In the genomic region with DNA sequence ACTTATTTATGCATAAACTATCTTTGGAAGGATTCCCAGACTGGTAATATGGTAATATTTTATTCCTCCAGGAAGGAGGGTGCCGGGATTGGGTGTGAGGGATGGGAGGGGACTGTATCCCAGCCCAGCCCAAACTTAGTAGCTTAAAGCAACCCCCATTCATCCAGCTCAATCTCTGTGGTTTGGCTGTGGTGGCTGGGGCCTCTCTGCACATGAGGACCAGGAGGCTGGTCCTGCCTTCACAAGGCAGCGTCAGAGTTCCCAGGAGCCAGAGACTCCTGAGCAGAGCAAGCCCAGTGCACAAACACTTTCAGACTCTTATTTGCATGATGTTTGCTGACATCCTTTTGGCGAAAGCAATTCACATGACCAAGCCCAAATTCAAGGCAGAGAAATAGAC, we compare ENCODE assay signal across 1 cellular context.
TF ChIP-seq lines count a peak whose summit lies in the region.

No MANE protein-coding gene starts in this region.

TF ChIP-seq in K562, 482 proteins besides CTCF, POLR2A, EP300 and RAD21 (continued from another document):
- TF ChIP-seq MYC (IDR thresholded peaks at IDR 0.05; ENCODE audit: low read depth, low read length) (no peak), MYC (CRISPR knock-in tag; IDR thresholded peaks at IDR 0.05; ENCODE audit: borderline replicate concordance, low read depth) (no peak), RCOR1 (IDR thresholded peaks at IDR 0.05; ENCODE audit: borderline replicate concordance in 1 of 2, low read depth in 2 of 2, low read length in 2 of 2) (peak in 1 of 2 experiments; percentile 23; a peak in 1 of 4 replicates), NELFE (IDR thresholded peaks at IDR 0.05; ENCODE audit: insufficient read depth, insufficient read length) (no peak), ARID2 (IDR thresholded peaks at IDR 0.05) (no peak)
